ENCODE assay signal across 12 cellular contexts in the genomic region with DNA sequence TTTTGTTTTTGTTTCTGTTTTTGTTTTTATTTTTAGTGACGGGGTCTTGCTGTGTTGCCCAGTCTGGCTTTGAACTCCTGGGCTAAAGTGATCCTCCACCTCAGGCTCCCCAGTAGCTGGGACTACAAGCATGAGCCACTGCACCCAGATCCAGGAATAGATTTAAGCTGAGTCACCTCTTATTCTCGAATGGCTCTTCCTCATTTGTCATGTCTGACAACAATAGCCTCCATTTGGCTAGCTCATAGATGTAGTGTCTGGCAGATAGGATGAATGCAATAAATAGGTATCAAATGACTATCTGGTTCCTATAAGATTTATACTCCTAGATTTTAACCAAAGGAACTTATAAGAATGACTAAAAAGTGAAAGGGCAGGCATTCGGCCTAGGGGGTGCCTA.
DNase-seq lines count a peak whose midpoint lies in the region; TF ChIP-seq lines count a peak whose summit lies in the region.
"Had no signal": no experiment of that assay in that cellular context is flagged by ENCODE, and none has a peak within 500 bp of the region (broad histone marks: within the 10 kb centered on the region; RNA-seq: fewer than 3 reads in every experiment).

No MANE protein-coding gene starts in this region.

- peaks cover 5 to 8% of the 10 kb centered on the region in 2 donors for H3K4me1 ChIP-seq in adrenal gland (replicated peaks in 1 of 2)
- H3K4me1 ChIP-seq: body of pancreas had no signal

- no peaks in the 10 kb centered on the region for H3K9me3 ChIP-seq in adrenal gland (replicated peaks in 1 of 3)
- H3K9me3 ChIP-seq: body of pancreas, sigmoid colon had no signal

- peak; percentile 11 for DNase-seq in DMS53 treated with DMSO at 0.1 percent for 48 hours (lab: John Stamatoyannopoulos, UW; ENCODE audit: unreplicated experiment)
- DNase-seq in LoVo (ENCODE audit: low spot score) = peak; percentile 9
- DNase-seq in adrenal gland = peak in 5 of 7 donors; percentile 22 to 38 (median 28)
- peak; percentile 7 for DNase-seq in glomerular visceral epithelial cell (ENCODE audit: extremely low spot score)
- no peak for DNase-seq in HUDEP-2 (lab: John Stamatoyannopoulos, UW; ENCODE audit: unreplicated experiment in 76 of 76)
- DNase-seq in amygdala (lab: John Stamatoyannopoulos, UW) = no peak
- DNase-seq in posterior cingulate gyrus = no peak
- no peak for DNase-seq in CD1c-positive myeloid dendritic cell (ENCODE audit: extremely low spot score)
- DNase-seq: body of pancreas; NCI-H1105; sigmoid colon; stimulated activated naive CD4-positive, alpha-beta T cell had no signal

- H3K4me3 ChIP-seq in adrenal gland = no peak overlapping the region
- H3K4me3 ChIP-seq: body of pancreas, sigmoid colon had no signal

- 62 to 67% (median 62%) methylated on average over 3 of the region's 3 CpGs for WGBS in adrenal gland, 4 donors

- TF ChIP-seq CTCF in adrenal gland (IDR thresholded peaks at IDR 0.05) = no peak

- TF ChIP-seq POLR2A in adrenal gland (IDR thresholded peaks at IDR 0.05) = no peak

- H3K27me3 ChIP-seq in adrenal gland = no peaks in the 10 kb centered on the region
- H3K27me3 ChIP-seq: body of pancreas, sigmoid colon had no signal

- no peak overlapping the region for H3K27ac ChIP-seq in adrenal gland
- H3K27ac ChIP-seq: body of pancreas, sigmoid colon had no signal

- intact Hi-C loops in adrenal gland (cut with DNase I) = loop anchor here in 1 of 2 donors (5.0 to 10.0 kb wide), 2 partner anchors 138 to 316 kb away; no protein-coding TSS in a partner anchor
- intact Hi-C loops in posterior cingulate gyrus (cut with DNase I) = loop anchor here (10.0 kb wide), 1 partner anchor 316 kb away; no protein-coding TSS in a partner anchor

- no peaks in the 10 kb centered on the region for H3K36me3 ChIP-seq in adrenal gland (replicated peaks in 1 of 2)
- H3K36me3 ChIP-seq: sigmoid colon had no signal

Comparison
In these comparisons a context has a peak if more than half of its experiments do, and no peak if none do; other contexts are left out.
1. DNase-seq: peak in DMS53 treated with DMSO at 0.1 percent for 48 hours (single experiment), LoVo (single experiment), adrenal gland (5 of 7) and glomerular visceral epithelial cell (single experiment); none in HUDEP-2 (0 of 76), amygdala (0 of 56), posterior cingulate gyrus (0 of 10) and CD1c-positive myeloid dendritic cell (single experiment).